Comparison of ENCODE assay signal across 8 cellular contexts in the genomic region with DNA sequence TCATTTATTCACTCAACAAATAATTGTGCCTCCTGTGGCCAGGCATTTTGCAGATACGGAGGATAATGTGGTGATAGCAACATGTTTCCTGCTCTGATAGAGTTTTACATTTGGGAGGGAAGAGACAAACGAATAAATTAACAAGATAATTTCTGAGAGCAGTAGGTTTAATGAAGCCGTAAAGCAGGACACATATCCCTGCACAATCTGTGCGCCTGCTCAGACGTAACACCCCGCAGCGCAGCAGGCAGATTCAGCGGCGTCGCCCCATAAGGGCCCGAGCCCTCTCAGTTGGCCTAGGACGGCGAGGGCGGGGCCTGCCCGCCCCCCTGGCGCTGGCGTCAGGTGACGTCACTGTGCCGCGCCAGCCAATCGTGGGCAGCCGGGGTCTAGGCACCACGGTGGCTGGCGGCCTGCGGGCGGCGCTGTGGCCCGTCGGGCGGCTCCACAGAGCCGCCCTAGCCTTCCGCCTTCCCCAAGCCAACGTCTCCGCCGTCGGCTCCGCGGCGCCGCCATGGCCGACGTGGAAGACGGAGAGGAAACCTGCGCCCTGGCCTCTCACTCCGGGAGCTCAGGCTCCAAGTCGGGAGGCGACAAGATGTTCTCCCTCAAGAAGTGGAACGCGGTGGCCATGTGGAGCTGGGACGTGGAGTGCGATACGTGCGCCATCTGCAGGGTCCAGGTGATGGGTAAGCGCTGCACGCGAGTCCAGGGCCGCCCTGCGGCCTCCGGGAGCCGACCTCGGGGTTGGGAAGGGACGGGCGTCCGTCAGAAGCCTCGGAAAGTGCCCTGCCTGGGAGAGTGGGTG. TPM values are rescaled to one million over a fixed set of nuclear protein-coding genes. Genes with fewer than 3 reads are reported as not detected.
DNase-seq lines count a peak whose midpoint lies in the region; ATAC-seq and FAIRE-seq lines count a peak whose summit lies in the region.

A gene (plus strand): TSS at position 471 of the 808 bp plus-strand sequence. CDS start 44 bp downstream, at position 515.

- H4K91ac ChIP-seq in mesenchymal stem cell (ENCODE audit: low read length), result peak within 1 kb of the TSS; percentile 85

- peak within 1 kb of the TSS; percentile 69 to 70 for H3K23ac ChIP-seq in mesenchymal stem cell (ENCODE audit: low read length in 2 of 2)

- in situ Hi-C loops in Caki2 (cut with HindIII; ENCODE audit: low pct_unique_long_range_greater_than_20kb, low sequenced_read_pairs), result no loop called here

- peak within 1 kb of the TSS; percentile 96 for H2BK15ac ChIP-seq in mesenchymal stem cell (ENCODE audit: low read depth, poor library complexity, severe bottlenecking)

- H3K18ac ChIP-seq in mesenchymal stem cell (ENCODE audit: low read depth in 1 of 2, low read length in 2 of 2), result peak within 1 kb of the TSS; percentile 79 to 86

- peak within 1 kb of the TSS; percentile 34 for H3K4me2 ChIP-seq in mesenchymal stem cell (ENCODE audit: low read length, poor library complexity, severe bottlenecking)

- peak within 1 kb of the TSS; percentile 79 for H3K27ac ChIP-seq in mesenchymal stem cell (ENCODE audit: low read length, poor library complexity, severe bottlenecking)

- peak within 1 kb of the TSS in 1 of 2 experiments; percentile 8 for H2BK12ac ChIP-seq in mesenchymal stem cell (ENCODE audit: low read length in 2 of 2)

- H2AK5ac ChIP-seq in mesenchymal stem cell (ENCODE audit: low read length, severe bottlenecking), result peak within 1 kb of the TSS; percentile 7

- under 1% methylated on average over 64 of the region's 65 CpGs for whole genome bisulfite sequencing in mesenchymal stem cell

- H2AFZ ChIP-seq in mesenchymal stem cell (ENCODE audit: low read depth, low read length), result peak within 1 kb of the TSS; percentile 39

- H3K14ac ChIP-seq in mesenchymal stem cell (ENCODE audit: low read length in 2 of 2), result peak within 1 kb of the TSS in 1 of 2 experiments; percentile 61

- no peaks in the 10 kb centered on the region for H3K79me1 ChIP-seq in mesenchymal stem cell (replicated peaks; ENCODE audit: low read length, poor library complexity, severe bottlenecking)

- H2BK5ac ChIP-seq in mesenchymal stem cell (ENCODE audit: low read depth, low read length, poor library complexity, severe bottlenecking), result peak within 1 kb of the TSS; percentile 75

- peaks cover 29% of the 10 kb centered on the region for H3K36me3 Mint-ChIP-seq in effector memory CD8-positive, alpha-beta T cell (ENCODE audit: insufficient read depth)

- peak within 1 kb of the TSS; percentile 67 to 71 for H3K4ac ChIP-seq in mesenchymal stem cell (ENCODE audit: low read depth in 1 of 2, low read length in 2 of 2)

- peak within 1 kb of the TSS; percentile 22 for H2BK120ac ChIP-seq in mesenchymal stem cell (ENCODE audit: low read depth, low read length)

- H3K4me3 Mint-ChIP-seq in effector memory CD8-positive, alpha-beta T cell, result peak within 1 kb of the TSS; percentile 98

- H4K8ac ChIP-seq in mesenchymal stem cell (ENCODE audit: low read length), result peak within 1 kb of the TSS; percentile 83

- DNase-seq in Caki2 (ENCODE audit: low read depth) (peak; percentile 96), HTR-8/SVneo (ENCODE audit: insufficient read length, low spot score) (peak; percentile 95), NOMO-1 treated with DMSO at 0.1 percent for 48 hours (lab: John Stamatoyannopoulos, UW; ENCODE audit: unreplicated experiment) (peak; percentile 97), mesenchymal stem cell (peak; percentile 96)
- DNase-seq in activated CD8-positive, alpha-beta memory T cell treated with anti-CD3 and anti-CD28 coated beads for 4 hours (ENCODE audit: low read depth in 2 of 2), result peak; percentile 93 to 94
- peak; percentile 95 to 98 (median 97) for DNase-seq in effector memory CD8-positive, alpha-beta T cell
- DNase-seq in stimulated activated CD8-positive, alpha-beta memory T cell treated with anti-CD3 and anti-CD28 coated beads, Interleukin-12 subunit alpha, Interleukin-12 subunit beta, amount 100 ng/mL, for 4 hours (ENCODE audit: low read depth), result peak; percentile 98

- H3K36me3 ChIP-seq in mesenchymal stem cell (ENCODE audit: control insufficient read depth in 1 of 2, insufficient read depth in 2 of 2, low read depth in 1 of 2, low read length in 2 of 2), result peaks cover 0 to 14% of the 10 kb centered on the region in 2 experiments

- H3K4me1 Mint-ChIP-seq in effector memory CD8-positive, alpha-beta T cell (ENCODE audit: low read depth in 2 of 2), result peaks cover 14 to 29% of the 10 kb centered on the region in 2 donors

- H3K9me3 ChIP-seq in mesenchymal stem cell (ENCODE audit: control insufficient read depth, low read length), result no peaks in the 10 kb centered on the region

- H3K4me1 ChIP-seq in mesenchymal stem cell (ENCODE audit: control insufficient read depth, insufficient read depth, low read depth, low read length), result peaks cover 3% of the 10 kb centered on the region

- peak; percentile 95 for ATAC-seq in GM21367 (IDR thresholded peaks at IDR 0.05; ENCODE audit: unreplicated experiment)
- ATAC-seq in effector memory CD8-positive, alpha-beta T cell (replicated peaks), result peak; percentile 90

- no peaks in the 10 kb centered on the region for H3K9me3 Mint-ChIP-seq in effector memory CD8-positive, alpha-beta T cell

- FAIRE-seq in HTR-8/SVneo (lab: Jason Lieb, UNC), result peak; percentile 95

- H3K9ac ChIP-seq in mesenchymal stem cell (ENCODE audit: low read length), result peak within 1 kb of the TSS; percentile 95

- no peaks in the 10 kb centered on the region for H3K27me3 Mint-ChIP-seq in effector memory CD8-positive, alpha-beta T cell

- H3K27ac Mint-ChIP-seq in effector memory CD8-positive, alpha-beta T cell, result peak within 1 kb of the TSS; percentile 98 to 99

- H3K4me3 ChIP-seq in mesenchymal stem cell (ENCODE audit: insufficient read depth in 1 of 2, low read depth in 1 of 2, low read length in 2 of 2), result peak within 1 kb of the TSS; percentile 72 to 90

- H3K27me3 ChIP-seq in mesenchymal stem cell (ENCODE audit: control insufficient read depth in 1 of 2, insufficient read depth in 1 of 2, low read length in 2 of 2), result no peaks in the 10 kb centered on the region

RNA-seq across cellular contexts. Expression of the gene that starts here (rescaled TPM):
- total RNA-seq in Caki2 (2014; rRNA removed; shearing (Covaris generic); ENCODE audit: low replicate concordance), result 110 and 122 TPM in 2 replicates
- polyA plus RNA-seq in mesenchymal stem cell (2013, experiment 1 of 2), result 196 TPM
- 206 TPM for polyA plus RNA-seq in mesenchymal stem cell (2013, experiment 2 of 2)

Comparison
In these comparisons a context has a peak if more than half of its experiments do, and no peak if none do; other contexts are left out.
1. Peak in every context shown above with its lines: DNase-seq, ATAC-seq, H3K4me3 ChIP-seq and H3K27ac ChIP-seq.